Comparison of ENCODE assay signal across 8 cellular contexts in the genomic region with DNA sequence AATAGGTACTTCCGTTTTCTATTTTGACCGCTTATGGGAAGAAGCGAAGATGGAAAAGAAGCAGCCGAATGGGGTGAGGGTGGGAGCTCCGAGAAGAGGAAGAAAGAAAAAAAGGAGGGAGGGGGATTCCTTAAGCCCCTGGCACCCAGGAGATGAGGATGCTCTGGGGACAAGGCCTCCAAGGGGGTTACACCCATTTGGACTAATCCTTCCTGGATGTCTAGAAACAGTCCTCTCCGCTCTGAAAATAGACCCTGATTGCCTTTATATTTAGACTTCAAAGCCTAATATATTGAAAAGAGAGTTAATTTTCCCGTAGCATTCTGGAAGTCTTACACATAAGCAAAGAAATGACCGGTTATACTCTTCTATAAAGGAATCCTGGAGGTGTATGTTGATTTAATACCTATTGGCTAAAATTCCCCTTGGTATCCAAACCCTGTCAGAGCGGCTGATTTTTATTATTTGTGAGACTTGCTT. TPM values are rescaled to one million over a fixed set of nuclear protein-coding genes. Genes with fewer than 3 reads are reported as not detected.
DNase-seq lines count a peak whose midpoint lies in the region; ATAC-seq and TF ChIP-seq lines count a peak whose summit lies in the region.

No MANE protein-coding gene starts in this region.

- peaks cover 81% of the 10 kb centered on the region for H3K27me3 Mint-ChIP-seq in activated CD8-positive, alpha-beta memory T cell treated with anti-CD3 and anti-CD28 coated beads, Interleukin-2, amount 10 ng/mL, durations not matched to agents 7 days and 5 days
- peaks cover 76% of the 10 kb centered on the region for H3K27me3 Mint-ChIP-seq in brain

- H3K27me3 ChIP-seq in lower lobe of right lung (ENCODE audit: low read depth) (peaks cover 40% of the 10 kb centered on the region), transverse colon (peaks cover 78% of the 10 kb centered on the region)

- CTCF ChIA-PET in activated CD8-positive, alpha-beta memory T cell treated with anti-CD3 and anti-CD28 coated beads, Interleukin-2, amount 10 ng/mL, durations not matched to agents 7 days and 5 days (lab: Charles Lee), result interaction anchor here (1.5 to 2.7 kb wide), 2 partner anchors 11 to 22 kb away, joined by 3 to 7 read pairs; no protein-coding TSS in a partner anchor

- intact Hi-C loops in lower lobe of right lung (cut with DNase I), result no loop called here
- intact Hi-C loops in transverse colon (cut with DNase I; ENCODE audit: low total_unique reads), result no loop called here

- H3K36me3 Mint-ChIP-seq in activated CD8-positive, alpha-beta memory T cell treated with anti-CD3 and anti-CD28 coated beads, Interleukin-2, amount 10 ng/mL, durations not matched to agents 7 days and 5 days, result peaks cover 2% of the 10 kb centered on the region
- no peaks in the 10 kb centered on the region for H3K36me3 Mint-ChIP-seq in brain

- no peaks in the 10 kb centered on the region for H3K9me3 ChIP-seq in lower lobe of right lung
- no peaks in the 10 kb centered on the region for H3K9me3 ChIP-seq in transverse colon

- in situ Hi-C loops in transverse colon (cut with MboI; ENCODE audit: low pct_ligation_motif_present in 1 of 4, low pct_unique_long_range_greater_than_20kb in 1 of 4, low sequenced_read_pairs in 3 of 4), result loop anchor here in 1 of 4 donors (25.0 kb wide), 1 partner anchor 1046 kb away; no protein-coding TSS in a partner anchor

- no peaks in the 10 kb centered on the region for H3K9me3 Mint-ChIP-seq in activated CD8-positive, alpha-beta memory T cell treated with anti-CD3 and anti-CD28 coated beads, Interleukin-2, amount 10 ng/mL, durations not matched to agents 7 days and 5 days (ENCODE audit: low read depth)
- H3K9me3 Mint-ChIP-seq in brain, result peaks cover 0 to 3% (median 0%) of the 10 kb centered on the region in 5 experiments

- TF ChIP-seq CTCF in brain (conservative IDR thresholded peaks at IDR 0.05), result no peak
- TF ChIP-seq CTCF in lower lobe of right lung (IDR thresholded peaks at IDR 0.05), result no peak
- no peak for TF ChIP-seq CTCF in transverse colon (IDR thresholded peaks at IDR 0.05)

- H3K27ac ChIP-seq in lower lobe of right lung (peak overlapping the region; percentile 60), transverse colon (peak overlapping the region in 3 of 4 donors; percentile 57 to 74 (median 57))

- 27 to 36% methylated on average over 8 to 9 of the region's 9 CpGs for WGBS in transverse colon (ENCODE audit: low coverage in 1 of 2), 2 donors

- no peak overlapping the region for H3K27ac Mint-ChIP-seq in activated CD8-positive, alpha-beta memory T cell treated with anti-CD3 and anti-CD28 coated beads, Interleukin-2, amount 10 ng/mL, durations not matched to agents 7 days and 5 days
- no peak overlapping the region for H3K27ac Mint-ChIP-seq in brain

- H3K4me1 Mint-ChIP-seq in activated CD8-positive, alpha-beta memory T cell treated with anti-CD3 and anti-CD28 coated beads, Interleukin-2, amount 10 ng/mL, durations not matched to agents 7 days and 5 days, result peaks cover 8% of the 10 kb centered on the region
- H3K4me1 Mint-ChIP-seq in brain, result peaks cover 11% of the 10 kb centered on the region

- DNase-seq in activated CD8-positive, alpha-beta memory T cell treated with anti-CD3 and anti-CD28 coated beads, Interleukin-2, amount 10 ng/mL, durations not matched to agents 7 days and 5 days, result no peak
- no peak for DNase-seq in activated CD8-positive, alpha-beta memory T cell treated with anti-CD3 and anti-CD28 coated beads, Interleukin-2, amount 50 U/mL, for 48 hours
- no peak for DNase-seq in lower lobe of right lung
- DNase-seq in transverse colon, result no peak
- DNase-seq in NCI-H345 (lab: John Stamatoyannopoulos, UW), result no peak

- no peak for ATAC-seq in activated CD8-positive, alpha-beta memory T cell treated with anti-CD3 and anti-CD28 coated beads, Interleukin-2, amount 10 ng/mL, durations not matched to agents 7 days and 5 days
- ATAC-seq in lower lobe of right lung (peak in 1 of 2 donors; percentile 7), HG03354 (IDR thresholded peaks at IDR 0.05; ENCODE audit: poor library complexity, severe bottlenecking, unreplicated experiment) (no peak), esophagus mucosa (no peak)

- H3K4me3 ChIP-seq in lower lobe of right lung (peak overlapping the region; percentile 62), transverse colon (peak overlapping the region in 3 of 4 donors; percentile 59 to 85 (median 60))

- no peak for TF ChIP-seq POLR2A in transverse colon (IDR thresholded peaks at IDR 0.05)

- H3K36me3 ChIP-seq in lower lobe of right lung, result no peaks in the 10 kb centered on the region
- H3K36me3 ChIP-seq in transverse colon, result no peaks in the 10 kb centered on the region

- H3K4me1 ChIP-seq in lower lobe of right lung (peaks cover 14% of the 10 kb centered on the region), transverse colon (peaks cover 3 to 13% (median 10%) of the 10 kb centered on the region in 4 donors)

- peak overlapping the region; percentile 65 for H3K4me3 Mint-ChIP-seq in activated CD8-positive, alpha-beta memory T cell treated with anti-CD3 and anti-CD28 coated beads, Interleukin-2, amount 10 ng/mL, durations not matched to agents 7 days and 5 days
- H3K4me3 Mint-ChIP-seq in brain, result peak overlapping the region; percentile 86 to 90 (median 89)

- no peak for TF ChIP-seq EP300 in transverse colon (IDR thresholded peaks at IDR 0.05; ENCODE audit: low read depth)

RNA-seq across cellular contexts. Expression of gene HTR7, which starts 0.7 kb away (rescaled TPM):
- not detected for total RNA-seq in activated CD8-positive, alpha-beta memory T cell treated with anti-CD3 and anti-CD28 coated beads, Interleukin-2, amount 10 ng/mL, durations not matched to agents 7 days and 5 days
- polyA plus RNA-seq in brain (ENCODE audit: insufficient read depth, low read depth, low replicate concordance), result not detected
- total RNA-seq in lower lobe of right lung, result 0.32 TPM
- total RNA-seq in transverse colon, result 1 to 10 TPM in 1 of 4 donors, under 1 TPM in 1, not detected in 2; 0.55 to 1.3 TPM
- total RNA-seq in esophagus mucosa, result 0.92 TPM

RNA-seq across cellular contexts. Expression of gene RPP30, which starts 13.2 kb away (rescaled TPM):
- total RNA-seq in activated CD8-positive, alpha-beta memory T cell treated with anti-CD3 and anti-CD28 coated beads, Interleukin-2, amount 10 ng/mL, durations not matched to agents 7 days and 5 days, result 10 to 100 TPM; 43.0 to 48.8 TPM
- polyA plus RNA-seq in brain (ENCODE audit: insufficient read depth, low read depth, low replicate concordance), result 27.1 TPM
- total RNA-seq in lower lobe of right lung (28.2 TPM), transverse colon (10 to 100 TPM in 3 of 4 donors, 1 to 10 TPM in 1; 4.6 to 48.3 (median 18.7) TPM), esophagus mucosa (27.5 TPM)
